In the genomic region with DNA sequence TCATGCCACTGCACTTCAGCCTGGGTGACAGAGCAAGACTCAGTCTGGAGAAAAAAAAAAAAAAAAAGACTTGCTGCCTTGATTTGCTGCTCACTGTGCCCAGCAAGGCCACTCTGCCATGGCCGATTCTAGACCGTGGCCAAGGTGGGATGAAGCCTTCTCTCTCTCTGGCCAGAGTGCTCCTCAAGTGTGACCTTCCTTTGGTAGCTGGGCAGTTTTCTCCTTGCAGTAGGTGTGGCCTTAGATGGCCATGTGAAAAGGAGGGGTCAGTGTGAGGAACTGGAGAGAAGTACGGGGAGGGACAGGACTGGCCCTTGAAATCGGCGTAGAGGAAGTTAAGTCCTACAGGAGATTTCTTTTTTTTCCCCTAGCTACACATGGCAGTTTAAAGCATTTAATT, we compare ENCODE assay signal across 23 cellular contexts.
A peak's percentile ranks its signal among the peaks of the same experiment; 100 is the strongest.
DNase-seq lines count a peak whose midpoint lies in the region; ATAC-seq and TF ChIP-seq lines count a peak whose summit lies in the region.
"Had no signal": no experiment of that assay in that cellular context is flagged by ENCODE, and none has a peak within 500 bp of the region (broad histone marks: within the 10 kb centered on the region; RNA-seq: fewer than 3 reads in every experiment).

No MANE protein-coding gene starts in this region.

- no peak overlapping the region for H2BK12ac ChIP-seq in neuronal stem cell (ENCODE audit: low read length)

- H4K20me1 ChIP-seq in Karpas-422 (ENCODE audit: insufficient read depth, low read depth, low read length) = no peaks in the 10 kb centered on the region

- H3K4ac ChIP-seq in neuronal stem cell (ENCODE audit: low read length) = no peak overlapping the region

- H3K9me3 ChIP-seq in CD4-positive, alpha-beta memory T cell (ENCODE audit: control insufficient read depth in 1 of 2, low read length in 2 of 2) = no peaks in the 10 kb centered on the region
- H3K9me3 ChIP-seq in Karpas-422 (ENCODE audit: low read length) = no peaks in the 10 kb centered on the region
- no peaks in the 10 kb centered on the region for H3K9me3 ChIP-seq in heart right ventricle
- H3K9me3 ChIP-seq in neuronal stem cell (replicated peaks in 1 of 2; ENCODE audit: control insufficient read depth in 2 of 2, insufficient read depth in 1 of 2, low read depth in 1 of 2, low read length in 2 of 2) = no peaks in the 10 kb centered on the region
- H3K9me3 ChIP-seq: BE2C, tibial nerve had no signal

- no peak overlapping the region for H3K4me3 Mint-ChIP-seq in CD4-positive, alpha-beta memory T cell
- H3K4me3 Mint-ChIP-seq: activated CD4-positive, alpha-beta memory T cell treated with anti-CD3 and anti-CD28 coated beads for 36 hours; activated T-cell treated with anti-CD3 and anti-CD28 coated beads, Interleukin-2, amount 50 U/mL, for 72 hours had no signal

- no peaks in the 10 kb centered on the region for H3K9me2 ChIP-seq in Karpas-422 (replicated peaks; ENCODE audit: insufficient read depth, low read length)

- peaks cover 10 to 34% (median 15%) of the 10 kb centered on the region in 4 donors for H3K4me1 Mint-ChIP-seq in CD4-positive, alpha-beta memory T cell

- no peaks in the 10 kb centered on the region for H3K27me3 Mint-ChIP-seq in CD4-positive, alpha-beta memory T cell
- H3K27me3 Mint-ChIP-seq: activated CD4-positive, alpha-beta memory T cell treated with anti-CD3 and anti-CD28 coated beads for 36 hours had no signal

- H3K4me1 ChIP-seq in CD4-positive, alpha-beta memory T cell (ENCODE audit: insufficient read depth, low read length) = peaks cover 3% of the 10 kb centered on the region
- peaks cover 72% of the 10 kb centered on the region for H3K4me1 ChIP-seq in Karpas-422 (ENCODE audit: low read length)
- peaks cover 5 to 68% (median 34%) of the 10 kb centered on the region in 9 donors for H3K4me1 ChIP-seq in heart right ventricle
- H3K4me1 ChIP-seq in neuronal stem cell (ENCODE audit: control insufficient read depth in 2 of 2, insufficient read depth in 1 of 2, low read depth in 1 of 2, low read length in 2 of 2) = peaks cover 0 to 3% of the 10 kb centered on the region in 2 donors

- intact Hi-C loops in CD4-positive, alpha-beta memory T cell (cut with micrococcal nuclease) = no loop called here
- intact Hi-C loops in heart right ventricle (cut with DNase I) = no loop called here

- H3K36me3 ChIP-seq in CD4-positive, alpha-beta memory T cell (ENCODE audit: insufficient read depth, low read length) = no peaks in the 10 kb centered on the region
- H3K36me3 ChIP-seq in Karpas-422 (ENCODE audit: insufficient read depth, low read length) (0 out of 2 replicates have a peak, but pooled peaks cover 3% of the 10 kb centered on the region), heart right ventricle (no peaks in the 10 kb centered on the region), neuronal stem cell (replicated peaks in 1 of 2; ENCODE audit: control insufficient read depth in 2 of 2, insufficient read depth in 2 of 2, low read length in 2 of 2) (peaks cover 0 to 2% of the 10 kb centered on the region in 2 donors)
- H3K36me3 ChIP-seq: BE2C, tibial nerve had no signal

- ATAC-seq in heart right ventricle = peak in 6 of 8 donors; percentile 20 to 63 (median 37)
- ATAC-seq: activated T-cell treated with anti-CD3 and anti-CD28 coated beads, Interleukin-2, amount 50 U/mL, for 72 hours; SK-N-SH treated with all-trans-retinoic acid at 6 μM for 48 hours had no signal

- H2AFZ ChIP-seq in Karpas-422 (ENCODE audit: low read length) (no peak overlapping the region), neuronal stem cell (ENCODE audit: low read length) (no peak overlapping the region)
- H2AFZ ChIP-seq: hepatocyte, PC-9 had no signal

- no peak overlapping the region for H2BK15ac ChIP-seq in neuronal stem cell (ENCODE audit: low read length)

- 79 to 80% methylated on average over 5 of the region's 5 CpGs for WGBS in heart right ventricle, 2 donors
- no CpG with 5 or more reads among the region's 5 CpGs for WGBS in neuronal stem cell (ENCODE audit: extremely low coverage in 2 of 2, insufficient read length in 2 of 2, insufficient replicate concordance in 1 of 2), 2 donors

- H4K91ac ChIP-seq in neuronal stem cell (ENCODE audit: low read depth, low read length, poor library complexity) = no peak overlapping the region

- no peak overlapping the region for H3K9ac ChIP-seq in Karpas-422 (ENCODE audit: low read length)
- no peak overlapping the region for H3K9ac ChIP-seq in neuronal stem cell (ENCODE audit: low read depth, low read length, poor library complexity)

- H3K18ac ChIP-seq in neuronal stem cell (ENCODE audit: low read length) = peak overlapping the region; percentile 80

- H3K79me1 ChIP-seq in neuronal stem cell (ENCODE audit: low read depth, low read length) = peaks cover 9% of the 10 kb centered on the region

- H3K4me2 ChIP-seq in Karpas-422 (ENCODE audit: low read depth, low read length, poor library complexity, severe bottlenecking) = peak overlapping the region; percentile 43
- H3K4me2 ChIP-seq in neuronal stem cell (ENCODE audit: insufficient read depth, low read length, poor library complexity, severe bottlenecking) = no peak overlapping the region
- H3K4me2 ChIP-seq: hepatocyte, PC-9, smooth muscle cell had no signal

- no peak overlapping the region for H3K23ac ChIP-seq in neuronal stem cell (ENCODE audit: low read depth, low read length, poor library complexity)

- H2BK5ac ChIP-seq in neuronal stem cell (ENCODE audit: low read length) = no peak overlapping the region

- no peak overlapping the region for H3K4me3 ChIP-seq in CD4-positive, alpha-beta memory T cell (ENCODE audit: low read length in 2 of 2)
- no peak overlapping the region for H3K4me3 ChIP-seq in Karpas-422 (ENCODE audit: low read length)
- no peak overlapping the region for H3K4me3 ChIP-seq in heart right ventricle
- H3K4me3 ChIP-seq in neuronal stem cell (ENCODE audit: low read length in 2 of 2) = no peak overlapping the region
- H3K4me3 ChIP-seq: hepatocyte, PC-9, smooth muscle cell, tibial nerve had no signal

- H3K79me2 ChIP-seq in Karpas-422 (ENCODE audit: low read length) = peaks cover 94% of the 10 kb centered on the region

- H2AK5ac ChIP-seq in neuronal stem cell (ENCODE audit: low read depth, low read length) = no peak overlapping the region

- CTCF ChIA-PET in CD4-positive, alpha-beta memory T cell (lab: Charles Lee; ENCODE audit: partially characterized antibody) = no interaction called here
- CTCF ChIA-PET in RWPE1 (lab: Yijun Ruan, JAX) = interaction anchor here (0.5 to 0.6 kb wide), 2 partner anchors 37 to 124 kb away, joined by 3 read pairs; no protein-coding TSS in a partner anchor

- H2BK120ac ChIP-seq in neuronal stem cell (ENCODE audit: low read depth, low read length) = no peak overlapping the region

- H4K8ac ChIP-seq in neuronal stem cell (ENCODE audit: low read depth, low read length) = peak overlapping the region; percentile 65

- H3K27ac Mint-ChIP-seq in CD4-positive, alpha-beta memory T cell = peak overlapping the region in 4 of 7 donors; percentile 13 to 85 (median 40)
- H3K27ac Mint-ChIP-seq: activated CD4-positive, alpha-beta memory T cell treated with anti-CD3 and anti-CD28 coated beads for 36 hours; activated T-cell treated with anti-CD3 and anti-CD28 coated beads, Interleukin-2, amount 50 U/mL, for 72 hours had no signal

- H3K27ac ChIP-seq in CD4-positive, alpha-beta memory T cell (ENCODE audit: low read depth, low read length) = no peak overlapping the region
- H3K27ac ChIP-seq in Karpas-422 (ENCODE audit: low read length) (peak overlapping the region; percentile 77), heart right ventricle (no peak overlapping the region), neuronal stem cell (replicated peaks; ENCODE audit: low read length) (no peak overlapping the region), RWPE1 (no peak overlapping the region)
- H3K27ac ChIP-seq: hepatocyte, PC-9, tibial nerve had no signal

- no peak overlapping the region for H3K14ac ChIP-seq in neuronal stem cell (ENCODE audit: low read length)

- no peak for DNase-seq in CD4-positive, alpha-beta memory T cell
- DNase-seq in Karpas-422 = no peak
- no peak for DNase-seq in heart right ventricle
- DNase-seq in neuronal stem cell (ENCODE audit: low spot score) = no peak
- no peak for DNase-seq in mesenteric fat pad (ENCODE audit: low spot score)
- no peak for DNase-seq in RWPE1 (ENCODE audit: low spot score)
- DNase-seq in T-helper 9 cell = no peak
- no peak for DNase-seq in AG20443 (ENCODE audit: low spot score)
- DNase-seq: activated CD4-positive, alpha-beta memory T cell treated with anti-CD3 and anti-CD28 coated beads for 36 hours; activated T-cell treated with anti-CD3 and anti-CD28 coated beads, Interleukin-2, amount 50 U/mL, for 72 hours; BE2C; caudate nucleus; DMS53; effector CD4-positive, alpha-beta T cell; HCEC 1CT; kidney; NCI-H1105 treated with DMSO at 0.1 percent for 48 hours; NCI-H69; PC-9 had no signal

- POLR2A ChIA-PET in CD4-positive, alpha-beta memory T cell (lab: Charles Lee; ENCODE audit: partially characterized antibody) = no interaction called here
- POLR2A ChIA-PET in RWPE1 (lab: Yijun Ruan, JAX; ENCODE audit: low non-redundant PET) = no interaction called here

- no peak for TF ChIP-seq CTCF in heart right ventricle (IDR thresholded peaks at IDR 0.05)
- TF ChIP-seq CTCF in RWPE1 (conservative IDR thresholded peaks at IDR 0.05; ENCODE audit: low read depth) = no peak

- no peaks in the 10 kb centered on the region for H3K9me3 Mint-ChIP-seq in CD4-positive, alpha-beta memory T cell
- H3K9me3 Mint-ChIP-seq: activated CD4-positive, alpha-beta memory T cell treated with anti-CD3 and anti-CD28 coated beads for 36 hours; activated T-cell treated with anti-CD3 and anti-CD28 coated beads, Interleukin-2, amount 50 U/mL, for 72 hours had no signal

- no peaks in the 10 kb centered on the region for H3K27me3 ChIP-seq in CD4-positive, alpha-beta memory T cell (ENCODE audit: insufficient read depth, low read length)
- H3K27me3 ChIP-seq in Karpas-422 (ENCODE audit: low read length) = no peaks in the 10 kb centered on the region
- no peaks in the 10 kb centered on the region for H3K27me3 ChIP-seq in heart right ventricle
- no peaks in the 10 kb centered on the region for H3K27me3 ChIP-seq in neuronal stem cell (ENCODE audit: control insufficient read depth in 3 of 3, insufficient read depth in 3 of 3, low read depth in 1 of 3, low read length in 3 of 3)
- H3K27me3 ChIP-seq: BE2C, hepatocyte, tibial nerve had no signal

- H3K36me3 Mint-ChIP-seq in CD4-positive, alpha-beta memory T cell = peaks cover 0 to 3% of the 10 kb centered on the region in 2 donors
- H3K36me3 Mint-ChIP-seq: activated CD4-positive, alpha-beta memory T cell treated with anti-CD3 and anti-CD28 coated beads for 36 hours had no signal
